In the genomic region with DNA sequence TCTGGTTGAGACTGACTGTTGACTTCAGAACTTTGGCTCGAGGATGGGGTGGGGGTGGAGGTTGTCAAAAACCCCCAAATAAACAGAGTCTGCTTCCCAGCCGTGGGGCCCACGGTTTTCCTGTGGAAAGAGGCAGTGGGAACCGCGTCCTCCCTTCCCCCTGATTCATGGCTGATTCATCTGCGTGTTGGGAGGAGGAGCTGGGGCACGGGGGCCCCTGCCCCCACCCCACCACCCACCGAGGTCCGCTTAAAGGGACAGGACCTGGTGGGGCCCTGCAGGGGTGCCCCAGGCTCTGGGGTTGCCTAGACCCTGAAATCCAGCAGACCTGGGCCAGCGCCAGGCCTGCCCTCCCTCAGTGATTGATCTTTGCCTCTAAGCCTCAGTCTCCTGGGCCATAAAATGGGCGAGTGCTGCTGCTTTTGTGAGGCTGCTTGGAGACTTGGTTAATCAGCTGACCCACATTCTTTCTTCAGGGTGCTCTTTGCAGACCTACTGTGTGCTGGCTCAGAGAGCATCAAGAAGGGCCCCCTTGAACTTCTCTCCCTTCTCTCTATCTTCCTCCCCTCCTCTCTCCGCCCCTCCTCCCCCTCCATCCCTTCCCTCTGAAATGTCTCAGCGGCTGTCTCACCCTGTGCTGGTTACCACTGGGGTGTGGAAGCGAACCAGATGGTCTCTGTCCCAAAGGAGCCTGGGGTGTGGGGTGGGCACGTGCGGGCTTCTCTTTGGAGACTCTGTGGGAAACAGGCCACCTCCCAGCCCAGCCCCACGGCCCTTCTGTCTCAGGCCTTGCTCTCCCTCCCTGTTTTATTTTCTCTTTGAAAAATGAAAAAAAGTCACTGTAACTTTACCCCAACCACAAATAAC, we compare ENCODE assay signal across 11 cellular contexts. TPM values are rescaled to one million over a fixed set of nuclear protein-coding genes. Genes with fewer than 3 reads are reported as not detected.
DNase-seq lines count a peak whose midpoint lies in the region; ATAC-seq and TF ChIP-seq lines count a peak whose summit lies in the region.
"Had no signal": no experiment of that assay in that cellular context is flagged by ENCODE, and none has a peak within 500 bp of the region (broad histone marks: within the 10 kb centered on the region; RNA-seq: fewer than 3 reads in every experiment).

No MANE protein-coding gene starts in this region.

- intact Hi-C loops in esophagus squamous epithelium (cut with DNase I) = no loop called here

- ATAC-seq in GM18867 (IDR thresholded peaks at IDR 0.05; ENCODE audit: unreplicated experiment) = no peak
- ATAC-seq: T-helper 17 cell had no signal

- no peak for TF ChIP-seq CTCF in esophagus squamous epithelium (IDR thresholded peaks at IDR 0.05)

- DNase-seq in AG20443 (ENCODE audit: low spot score) (peak; percentile 92), NCI-H524 (lab: John Stamatoyannopoulos, UW) (peak; percentile 79 to 90), esophagus squamous epithelium (lab: John Stamatoyannopoulos, UW) (no peak), myocyte (ENCODE audit: low read depth) (peak; percentile 90), NCI-H1092 treated with DMSO at 0.1 percent for 48 hours (lab: John Stamatoyannopoulos, UW) (no peak), substantia nigra (lab: John Stamatoyannopoulos, UW) (no peak)
- no peak for DNase-seq in stimulated activated CD4-positive, alpha-beta T cell treated with anti-CD3 and anti-CD28 coated beads, Interleukin-4, amount 100 ng/mL, for 24 hours
- DNase-seq: DMS153, T-helper 17 cell had no signal

- H3K36me3 ChIP-seq in esophagus squamous epithelium = no peaks in the 10 kb centered on the region
- H3K36me3 ChIP-seq: neutrophil had no signal

- H3K4me1 ChIP-seq in esophagus squamous epithelium = peaks cover 8 to 78% (median 36%) of the 10 kb centered on the region in 3 donors

- no peak for TF ChIP-seq POLR2A in esophagus squamous epithelium (IDR thresholded peaks at IDR 0.05)

- H3K27ac ChIP-seq in esophagus squamous epithelium = peak overlapping the region in 3 of 4 donors; percentile 35 to 42 (median 40)
- H3K27ac ChIP-seq in substantia nigra (ENCODE audit: low read depth, low read length, poor library complexity, severe bottlenecking) = no peak overlapping the region
- H3K27ac ChIP-seq: neutrophil had no signal

- WGBS in esophagus squamous epithelium, 2 donors = 28 to 40% methylated on average over 11 to 16 of the region's 17 CpGs

- H3K4me3 ChIP-seq in esophagus squamous epithelium = no peak overlapping the region

- no peaks in the 10 kb centered on the region for H3K27me3 ChIP-seq in esophagus squamous epithelium
- H3K27me3 ChIP-seq: neutrophil had no signal

- no peaks in the 10 kb centered on the region for H3K9me3 ChIP-seq in esophagus squamous epithelium
- H3K9me3 ChIP-seq: neutrophil had no signal

RNA-seq across cellular contexts. Expression of a gene that starts 9.1 kb away (rescaled TPM):
- total RNA-seq in esophagus squamous epithelium = 10 to 100 TPM in 1 of 4 donors, 1 to 10 TPM in 3; 1.8 to 13.0 (median 6.6) TPM
- total RNA-seq in myocyte = 35.0 and 49.3 TPM in 2 replicates
- polyA plus RNA-seq in myocyte (2012) = 13.0 TPM
- total RNA-seq: T-helper 17 cell had no signal

Comparison
In these comparisons a context has a peak if more than half of its experiments do, and no peak if none do; other contexts are left out.
1. DNase-seq: peak in AG20443 (single experiment), NCI-H524 (2 of 2) and myocyte (single experiment); none in esophagus squamous epithelium (single experiment), NCI-H1092 treated with DMSO at 0.1 percent for 48 hours (single experiment), stimulated activated CD4-positive, alpha-beta T cell treated with anti-CD3 and anti-CD28 coated beads, Interleukin-4, amount 100 ng/mL, for 24 hours (single experiment) and substantia nigra (0 of 49).